Comparison of ENCODE assay signal across 17 cellular contexts in genomic region chr20:44735816-44736169, GRCh38. TPM values are rescaled to one million over a fixed set of nuclear protein-coding genes. Genes with fewer than 3 reads are reported as not detected.
DNase-seq lines count a peak whose midpoint lies in the region; ATAC-seq and TF ChIP-seq lines count a peak whose summit lies in the region.
"Had no signal": no experiment of that assay in that cellular context is flagged by ENCODE, and none has a peak within 500 bp of the region (broad histone marks: within the 10 kb centered on the region; RNA-seq: fewer than 3 reads in every experiment).

No MANE protein-coding gene starts in this region.

- POLR2A ChIA-PET in Panc1 (lab: Charles Lee) = no interaction called here

- TF ChIP-seq CTCF in Panc1 (IDR thresholded peaks at IDR 0.05) = no peak
- no peak for TF ChIP-seq CTCF in endodermal cell (conservative IDR thresholded peaks at IDR 0.05)

- in situ Hi-C loops in Panc1 (cut with HindIII; ENCODE audit: low pct_unique_long_range_greater_than_20kb, low sequenced_read_pairs) = no loop called here

- BruUV-seq in Panc1 (replicated peaks; lab: Mats Ljungman, UMichigan) = no TSS peak

- H3K4me3 ChIP-seq in Panc1 (ENCODE audit: low read depth in 2 of 2, low read length in 2 of 2) (no peak overlapping the region), endodermal cell (ENCODE audit: low read length) (no peak overlapping the region)
- H3K4me3 ChIP-seq: vagina had no signal

- WGBS in endodermal cell (ENCODE audit: insufficient coverage in 1 of 2, insufficient read length in 1 of 2), 2 experiments = 91 to 93% methylated on average over 3 to 4 of the region's 4 CpGs

- no peak for DNase-seq in activated CD8-positive, alpha-beta memory T cell treated with anti-CD3 and anti-CD28 coated beads, Interleukin-2, amount 10 ng/mL, durations not matched to agents 7 days and 5 days
- DNase-seq in activated CD8-positive, alpha-beta memory T cell treated with anti-CD3 and anti-CD28 coated beads, Interleukin-2, amount 50 U/mL, for 4 hours = no peak
- DNase-seq in Panc1 (ENCODE audit: low read depth, low spot score) = no peak
- DNase-seq in endodermal cell = no peak
- DNase-seq in stimulated activated effector memory CD8-positive, alpha-beta T cell treated with anti-CD3 and anti-CD28 coated beads, Interleukin-12 subunit alpha, Interleukin-12 subunit beta, amount 100 ng/mL, for 72 hours (ENCODE audit: low spot score in 2 of 2) = no peak
- DNase-seq in stimulated activated CD4-positive, alpha-beta T cell treated with anti-CD3 and anti-CD28 coated beads, Interleukin-4, amount 100 ng/mL, for 1 hour = no peak
- DNase-seq in posterior vena cava (ENCODE audit: low spot score) = no peak
- DNase-seq: SHP77 treated with DMSO at 0.1 percent for 48 hours, spleen had no signal

- H3K27ac ChIP-seq in Panc1 (ENCODE audit: low read length) = peak overlapping the region; percentile 99; the same call in 1 of the 2 replicates
- no peak overlapping the region for H3K27ac ChIP-seq in endodermal cell (ENCODE audit: low read depth, low read length)
- H3K27ac ChIP-seq: foreskin keratinocyte, vagina had no signal

- peaks cover 40% of the 10 kb centered on the region for H3K4me1 ChIP-seq in Panc1 (ENCODE audit: control insufficient read depth, insufficient read depth, low read length)
- H3K4me1 ChIP-seq in endodermal cell (ENCODE audit: control insufficient read depth, insufficient read depth, low read length) = peaks cover 3% of the 10 kb centered on the region
- H3K4me1 ChIP-seq: vagina had no signal

- H3K9me3 ChIP-seq in Panc1 (ENCODE audit: control insufficient read depth, insufficient read depth, low read depth, low read length) (no peaks in the 10 kb centered on the region; the same call in 1 of the 2 replicates), endodermal cell (ENCODE audit: control insufficient read depth, low read length) (peaks cover 7% of the 10 kb centered on the region)
- H3K9me3 ChIP-seq: vagina had no signal

- H3K36me3 ChIP-seq in Panc1 (ENCODE audit: control insufficient read depth, insufficient read depth, low read length) (no peaks in the 10 kb centered on the region), endodermal cell (ENCODE audit: control insufficient read depth, insufficient read depth, low read length) (no peaks in the 10 kb centered on the region)
- H3K36me3 ChIP-seq: spleen, vagina had no signal

- H3K9ac ChIP-seq in endodermal cell (ENCODE audit: extremely low read depth, low read length, poor library complexity, severe bottlenecking) = no peak overlapping the region

- ATAC-seq in activated CD8-positive, alpha-beta memory T cell treated with anti-CD3 and anti-CD28 coated beads, Interleukin-2, amount 10 ng/mL, durations not matched to agents 7 days and 5 days = no peak
- no peak for ATAC-seq in Panc1
- ATAC-seq in stimulated activated effector memory CD8-positive, alpha-beta T cell treated with anti-CD3 and anti-CD28 coated beads, Interleukin-12 subunit alpha, Interleukin-12 subunit beta, amount 100 ng/mL, for 72 hours = no peak
- no peak for ATAC-seq in GM19452 (IDR thresholded peaks at IDR 0.05; ENCODE audit: unreplicated experiment)

- no peaks in the 10 kb centered on the region for H3K27me3 ChIP-seq in Panc1 (ENCODE audit: control insufficient read depth, insufficient read depth, low read length)
- H3K27me3 ChIP-seq in endodermal cell (ENCODE audit: control insufficient read depth, insufficient read depth, low read length, poor library complexity, severe bottlenecking) = no peaks in the 10 kb centered on the region
- H3K27me3 ChIP-seq: spleen, vagina had no signal

- intact Hi-C loops in Panc1 (cut with micrococcal nuclease; ENCODE audit: unreplicated experiment) = no loop called here
- intact Hi-C loops in posterior vena cava (cut with DNase I) = no loop called here

- peaks cover 32% of the 10 kb centered on the region for H3K4me1 Mint-ChIP-seq in activated CD8-positive, alpha-beta memory T cell treated with anti-CD3 and anti-CD28 coated beads, Interleukin-2, amount 10 ng/mL, durations not matched to agents 7 days and 5 days
- H3K4me1 Mint-ChIP-seq in endodermal cell = peaks cover 20% of the 10 kb centered on the region
- peaks cover 19% of the 10 kb centered on the region for H3K4me1 Mint-ChIP-seq in stimulated activated effector memory CD8-positive, alpha-beta T cell treated with anti-CD3 and anti-CD28 coated beads, Interleukin-12 subunit alpha, Interleukin-12 subunit beta, amount 100 ng/mL, for 72 hours

- CTCF ChIA-PET in activated CD8-positive, alpha-beta memory T cell treated with anti-CD3 and anti-CD28 coated beads, Interleukin-2, amount 10 ng/mL, durations not matched to agents 7 days and 5 days (lab: Charles Lee) = no interaction called here
- CTCF ChIA-PET in Panc1 (lab: Charles Lee) = no interaction called here

- H3K27me3 Mint-ChIP-seq in activated CD8-positive, alpha-beta memory T cell treated with anti-CD3 and anti-CD28 coated beads, Interleukin-2, amount 10 ng/mL, durations not matched to agents 7 days and 5 days = no peaks in the 10 kb centered on the region
- peaks cover 5% of the 10 kb centered on the region for H3K27me3 Mint-ChIP-seq in endodermal cell (ENCODE audit: insufficient read depth)

- peaks cover 12% of the 10 kb centered on the region for H3K36me3 Mint-ChIP-seq in activated CD8-positive, alpha-beta memory T cell treated with anti-CD3 and anti-CD28 coated beads, Interleukin-2, amount 10 ng/mL, durations not matched to agents 7 days and 5 days
- no peaks in the 10 kb centered on the region for H3K36me3 Mint-ChIP-seq in endodermal cell (ENCODE audit: low read depth)
- no peaks in the 10 kb centered on the region for H3K36me3 Mint-ChIP-seq in stimulated activated effector memory CD8-positive, alpha-beta T cell treated with anti-CD3 and anti-CD28 coated beads, Interleukin-12 subunit alpha, Interleukin-12 subunit beta, amount 100 ng/mL, for 72 hours

- peak overlapping the region; percentile 49 for H3K4me3 Mint-ChIP-seq in activated CD8-positive, alpha-beta memory T cell treated with anti-CD3 and anti-CD28 coated beads, Interleukin-2, amount 10 ng/mL, durations not matched to agents 7 days and 5 days
- no peak overlapping the region for H3K4me3 Mint-ChIP-seq in endodermal cell
- H3K4me3 Mint-ChIP-seq in stimulated activated effector memory CD8-positive, alpha-beta T cell treated with anti-CD3 and anti-CD28 coated beads, Interleukin-12 subunit alpha, Interleukin-12 subunit beta, amount 100 ng/mL, for 72 hours = peak overlapping the region; percentile 49

- no peak overlapping the region for H3K27ac Mint-ChIP-seq in activated CD8-positive, alpha-beta memory T cell treated with anti-CD3 and anti-CD28 coated beads, Interleukin-2, amount 10 ng/mL, durations not matched to agents 7 days and 5 days
- peak overlapping the region; percentile 76 for H3K27ac Mint-ChIP-seq in endodermal cell
- no peak overlapping the region for H3K27ac Mint-ChIP-seq in stimulated activated effector memory CD8-positive, alpha-beta T cell treated with anti-CD3 and anti-CD28 coated beads, Interleukin-12 subunit alpha, Interleukin-12 subunit beta, amount 100 ng/mL, for 72 hours

- peaks cover 7% of the 10 kb centered on the region for H3K9me3 Mint-ChIP-seq in activated CD8-positive, alpha-beta memory T cell treated with anti-CD3 and anti-CD28 coated beads, Interleukin-2, amount 10 ng/mL, durations not matched to agents 7 days and 5 days (ENCODE audit: low read depth)
- no peaks in the 10 kb centered on the region for H3K9me3 Mint-ChIP-seq in endodermal cell
- peaks cover 3% of the 10 kb centered on the region for H3K9me3 Mint-ChIP-seq in stimulated activated effector memory CD8-positive, alpha-beta T cell treated with anti-CD3 and anti-CD28 coated beads, Interleukin-12 subunit alpha, Interleukin-12 subunit beta, amount 100 ng/mL, for 72 hours

RNA-seq across cellular contexts. Expression of gene KCNK15, which starts 9.9 kb away (rescaled TPM):
- not detected for total RNA-seq in activated CD8-positive, alpha-beta memory T cell treated with anti-CD3 and anti-CD28 coated beads, Interleukin-2, amount 10 ng/mL, durations not matched to agents 7 days and 5 days
- 7.4 TPM for total RNA-seq in Panc1 (2021; ENCODE audit: unreplicated experiment)
- 13.2 TPM for polyA plus RNA-seq in Panc1 (2012; ENCODE audit: insufficient read length)
- under 1 TPM; 0.15 to 0.22 TPM for total RNA-seq in endodermal cell
- polyA plus RNA-seq in endodermal cell (2013, experiment 1 of 2) = 0.07 TPM
- not detected for polyA plus RNA-seq in endodermal cell (2013, experiment 2 of 2)
- total RNA-seq in posterior vena cava = 1 to 10 TPM; 4.1 to 4.5 TPM
- total RNA-seq: foreskin keratinocyte, HT-29 had no signal
- polyA plus RNA-seq: AG04450, neural cell had no signal

RNA-seq across cellular contexts. Expression of gene CCN5, which starts 20.6 kb away (rescaled TPM):
- not detected for total RNA-seq in activated CD8-positive, alpha-beta memory T cell treated with anti-CD3 and anti-CD28 coated beads, Interleukin-2, amount 10 ng/mL, durations not matched to agents 7 days and 5 days
- total RNA-seq in Panc1 (2021; ENCODE audit: unreplicated experiment) (15.2 TPM), endodermal cell (not detected), posterior vena cava (100 to 1,000 TPM; 210 to 342 TPM)
- 32.0 TPM for polyA plus RNA-seq in Panc1 (2012; ENCODE audit: insufficient read length)
- not detected for polyA plus RNA-seq in endodermal cell (2013, experiment 1 of 2)
- not detected for polyA plus RNA-seq in endodermal cell (2013, experiment 2 of 2)
- total RNA-seq: activated naive CD4-positive, alpha-beta T cell treated with anti-CD3 and anti-CD28 coated beads, Interleukin-2, amount 50 U/mL, for 72 hours; foreskin keratinocyte; H7; HT-29 had no signal
- polyA plus RNA-seq: foreskin keratinocyte, neural cell had no signal

Comparison
In these comparisons a context has a peak if more than half of its experiments do, and no peak if none do; other contexts are left out.
1. RNA of gene CCN5, which starts 20.6 kb away (total RNA-seq): 210 to 342 TPM in posterior vena cava and 15.2 TPM in Panc1 (single experiment); not detected in activated CD8-positive, alpha-beta memory T cell treated with anti-CD3 and anti-CD28 coated beads, Interleukin-2, amount 10 ng/mL, durations not matched to agents 7 days and 5 days and not detected in endodermal cell; every median in the first group is over 10 times any median in the second.